Comparison of ENCODE assay signal across 1 cellular context in genomic region chr3:49120438-49121135, GRCh38.
A peak's percentile ranks its signal among the peaks of the same experiment; 100 is the strongest.
TF ChIP-seq lines count a peak whose summit lies in the region.

Gene USP19 (minus strand): TSS chr3:49120823. CDS start chr3:49119145, 1,678 bp downstream.

TF ChIP-seq in HepG2, 621 proteins besides CTCF, POLR2A, EP300 and RAD21 (continued from another document and continues in another):
- TF ChIP-seq ZNF276 (CRISPR knock-in tag; IDR thresholded peaks at IDR 0.05; ENCODE audit: low read depth) (peak; percentile 85; the same call in 1 of the 2 replicates), BCL6 (CRISPR knock-in tag; IDR thresholded peaks at IDR 0.05) (peak; percentile 22; the same call in 1 of the 2 replicates), ZNF235 (CRISPR knock-in tag; IDR thresholded peaks at IDR 0.05; ENCODE audit: borderline replicate concordance) (0 out of 2 replicates have a peak, but pooled peaks have one; percentile 50), TEF (CRISPR knock-in tag; IDR thresholded peaks at IDR 0.05) (no peak), ZNF607 (CRISPR knock-in tag; IDR thresholded peaks at IDR 0.05; ENCODE audit: borderline replicate concordance) (no peak), NAIF1 (CRISPR knock-in tag; IDR thresholded peaks at IDR 0.05; ENCODE audit: borderline replicate concordance) (0 out of 2 replicates have a peak, but pooled peaks have one; percentile 51), ZNF7 (CRISPR knock-in tag; IDR thresholded peaks at IDR 0.05) (no peak), NBN (conservative IDR thresholded peaks at IDR 0.05) (no peak), IKZF4 (CRISPR knock-in tag; IDR thresholded peaks at IDR 0.05; ENCODE audit: borderline replicate concordance, low read depth, not compliant biosample characterization) (no peak), ZNF232 (CRISPR knock-in tag; IDR thresholded peaks at IDR 0.05; ENCODE audit: borderline replicate concordance) (peak; percentile 73; the same call in 1 of the 2 replicates), SALL1 (CRISPR knock-in tag; IDR thresholded peaks at IDR 0.05) (peak; percentile 81), HOXD1 (CRISPR knock-in tag; IDR thresholded peaks at IDR 0.05) (peak; percentile 84), HDAC1 (CRISPR knock-in tag; IDR thresholded peaks at IDR 0.05) (peak; percentile 97), CBX1 (IDR thresholded peaks at IDR 0.05; ENCODE audit: low read depth) (no peak), SKI (IDR thresholded peaks at IDR 0.05; ENCODE audit: partially characterized antibody) (peak; percentile 63), NFRKB (IDR thresholded peaks at IDR 0.05) (no peak), DRAP1 (CRISPR knock-in tag; IDR thresholded peaks at IDR 0.05) (peak; percentile 53; the same call in 1 of the 2 replicates), GABPA (IDR thresholded peaks at IDR 0.05; ENCODE audit: low read depth, low read length) (no peak), GABPA (CRISPR knock-in tag; IDR thresholded peaks at IDR 0.05; ENCODE audit: low read depth) (peak; percentile 92), ZNF788 (CRISPR knock-in tag; IDR thresholded peaks at IDR 0.05; ENCODE audit: borderline replicate concordance) (peak; percentile 71; the same call in 1 of the 2 replicates), CREB3 (CRISPR knock-in tag; IDR thresholded peaks at IDR 0.05) (0 out of 2 replicates have a peak, but pooled peaks have one; percentile 36), ZNF256 (CRISPR knock-in tag; conservative IDR thresholded peaks at IDR 0.05) (no peak), MED1 (CRISPR knock-in tag; IDR thresholded peaks at IDR 0.05) (peak; percentile 60), ZNF431 (CRISPR knock-in tag; IDR thresholded peaks at IDR 0.05; ENCODE audit: borderline replicate concordance, low read depth) (0 out of 2 replicates have a peak, but pooled peaks have one; percentile 42), GATAD1 (CRISPR knock-in tag; IDR thresholded peaks at IDR 0.05) (peak; percentile 95), ZMAT5 (CRISPR knock-in tag; IDR thresholded peaks at IDR 0.05; ENCODE audit: borderline replicate concordance, low read depth) (no peak), ZNF143 (CRISPR knock-in tag; IDR thresholded peaks at IDR 0.05) (no peak), ATF5 (CRISPR knock-in tag; IDR thresholded peaks at IDR 0.05; ENCODE audit: low read depth) (no peak), SMAD3 (CRISPR knock-in tag; IDR thresholded peaks at IDR 0.05) (0 out of 2 replicates have a peak, but pooled peaks have one; percentile 41), ZNF224 (CRISPR knock-in tag; IDR thresholded peaks at IDR 0.05) (peak; percentile 70; the same call in 1 of the 2 replicates), ZNF639 (CRISPR knock-in tag; conservative IDR thresholded peaks at IDR 0.05) (peak; percentile 100), MYPOP (CRISPR knock-in tag; IDR thresholded peaks at IDR 0.05) (no peak), KDM6A (CRISPR knock-in tag; IDR thresholded peaks at IDR 0.05; ENCODE audit: low read depth) (no peak), ZNF180 (CRISPR knock-in tag; IDR thresholded peaks at IDR 0.05; ENCODE audit: borderline replicate concordance, low read depth) (peak; percentile 79; the same call in 1 of the 2 replicates), FUBP1 (CRISPR knock-in tag; IDR thresholded peaks at IDR 0.05; ENCODE audit: borderline replicate concordance) (no peak), ZGPAT (CRISPR knock-in tag; IDR thresholded peaks at IDR 0.05) (peak; percentile 93), ZNF274 (CRISPR knock-in tag; IDR thresholded peaks at IDR 0.05) (no peak; the same call in 1 of the 2 replicates), PITX1 (CRISPR knock-in tag; IDR thresholded peaks at IDR 0.05) (peak; percentile 54; the same call in 1 of the 2 replicates), AHR (CRISPR knock-in tag; IDR thresholded peaks at IDR 0.05) (0 out of 2 replicates have a peak, but pooled peaks have one; percentile 49), MXD1 (CRISPR knock-in tag; IDR thresholded peaks at IDR 0.05) (peak; percentile 68), DNMT1 (CRISPR knock-in tag; IDR thresholded peaks at IDR 0.05) (0 out of 2 replicates have a peak, but pooled peaks have one; percentile 21), TAF1 (CRISPR knock-in tag; IDR thresholded peaks at IDR 0.05) (peak; percentile 87), ZFP36L1 (CRISPR knock-in tag; IDR thresholded peaks at IDR 0.05) (no peak), CSRNP1 (CRISPR knock-in tag; IDR thresholded peaks at IDR 0.05) (peak; percentile 80; the same call in 1 of the 2 replicates), ZSCAN21 (CRISPR knock-in tag; IDR thresholded peaks at IDR 0.05; ENCODE audit: borderline replicate concordance) (peak; percentile 81; the same call in 1 of the 2 replicates), RBFOX2 (IDR thresholded peaks at IDR 0.05; ENCODE audit: low read depth, low read length) (peak; percentile 98), ZBTB49 (CRISPR knock-in tag; IDR thresholded peaks at IDR 0.05; ENCODE audit: borderline replicate concordance) (no peak), RORA (CRISPR knock-in tag; IDR thresholded peaks at IDR 0.05) (no peak), RARA (CRISPR knock-in tag; IDR thresholded peaks at IDR 0.05) (no peak), RARG (CRISPR knock-in tag; IDR thresholded peaks at IDR 0.05; ENCODE audit: low read depth) (no peak), FOXA3 (CRISPR knock-in tag; IDR thresholded peaks at IDR 0.05) (peak; percentile 55), HOXA3 (CRISPR knock-in tag; IDR thresholded peaks at IDR 0.05) (peak; percentile 87), ZNF564 (CRISPR knock-in tag; IDR thresholded peaks at IDR 0.05) (0 out of 2 replicates have a peak, but pooled peaks have one; percentile 54), NFKB2 (CRISPR knock-in tag; IDR thresholded peaks at IDR 0.05; ENCODE audit: borderline replicate concordance) (peak; percentile 53; the same call in 1 of the 2 replicates)
